In genomic region chr19:3194063-3194702, GRCh38 we compare ENCODE assay signal across 1 cellular context.
TF ChIP-seq lines count a peak whose summit lies in the region.

No MANE protein-coding gene starts in this region.

TF ChIP-seq in GM12878, 131 proteins besides CTCF, POLR2A, EP300 and RAD21:
- TF ChIP-seq ZBTB40 (IDR thresholded peaks at IDR 0.05; ENCODE audit: borderline replicate concordance) (peak; percentile 81), RFX5 (IDR thresholded peaks at IDR 0.05; ENCODE audit: low read depth, low read length) (no peak), SMARCA5 (IDR thresholded peaks at IDR 0.05) (no peak), FOXM1 (IDR thresholded peaks at IDR 0.05; ENCODE audit: low read depth, low read length) (no peak), RCOR1 (conservative IDR thresholded peaks at IDR 0.05; ENCODE audit: low read depth, low read length) (no peak)
- TF ChIP-seq, protein P1, sequence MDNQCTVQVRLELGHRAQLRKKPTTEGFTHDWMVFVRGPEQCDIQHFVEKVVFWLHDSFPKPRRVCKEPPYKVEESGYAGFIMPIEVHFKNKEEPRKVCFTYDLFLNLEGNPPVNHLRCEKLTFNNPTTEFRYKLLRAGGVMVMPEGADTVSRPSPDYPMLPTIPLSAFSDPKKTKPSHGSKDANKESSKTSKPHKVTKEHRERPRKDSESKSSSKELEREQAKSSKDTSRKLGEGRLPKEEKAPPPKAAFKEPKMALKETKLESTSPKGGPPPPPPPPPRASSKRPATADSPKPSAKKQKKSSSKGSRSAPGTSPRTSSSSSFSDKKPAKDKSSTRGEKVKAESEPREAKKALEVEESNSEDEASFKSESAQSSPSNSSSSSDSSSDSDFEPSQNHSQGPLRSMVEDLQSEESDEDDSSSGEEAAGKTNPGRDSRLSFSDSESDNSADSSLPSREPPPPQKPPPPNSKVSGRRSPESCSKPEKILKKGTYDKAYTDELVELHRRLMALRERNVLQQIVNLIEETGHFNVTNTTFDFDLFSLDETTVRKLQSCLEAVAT (IDR thresholded peaks at IDR 0.05) = no peak
